ENCODE assay signal across 12 cellular contexts in the genomic region with DNA sequence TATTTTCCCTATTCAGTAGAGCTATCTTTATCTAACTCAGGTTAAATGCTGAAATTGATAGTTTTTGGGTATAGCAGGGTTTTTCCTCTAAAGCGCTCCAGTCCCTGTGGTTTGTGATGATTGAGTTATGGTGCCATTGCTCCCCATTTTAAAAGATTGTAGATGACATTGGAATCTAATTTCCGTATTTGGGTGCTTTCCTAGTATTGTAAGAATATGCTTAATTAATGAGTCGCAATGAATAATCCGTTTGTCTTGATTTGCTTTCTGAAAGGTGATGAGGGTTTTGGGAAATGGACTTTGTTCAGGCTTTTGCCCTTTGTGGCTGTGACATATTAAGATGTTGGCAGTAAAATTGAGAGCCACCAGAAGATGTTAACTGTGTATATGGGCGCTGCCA. TPM values are rescaled to one million over a fixed set of nuclear protein-coding genes. Genes with fewer than 3 reads are reported as not detected.
DNase-seq lines count a peak whose midpoint lies in the region; ATAC-seq, FAIRE-seq and TF ChIP-seq lines count a peak whose summit lies in the region.
"Had no signal": no experiment of that assay in that cellular context is flagged by ENCODE, and none has a peak within 500 bp of the region (broad histone marks: within the 10 kb centered on the region; RNA-seq: fewer than 3 reads in every experiment).

No MANE protein-coding gene starts in this region.

- H3K27me3 Mint-ChIP-seq in Caco-2 (ENCODE audit: insufficient read depth, unreplicated experiment) (no peaks in the 10 kb centered on the region), nephron progenitor cell (ENCODE audit: low read depth, poor library complexity) (no peaks in the 10 kb centered on the region)
- H3K27me3 Mint-ChIP-seq: IgD-negative memory B cell; naive thymus-derived CD8-positive, alpha-beta T cell had no signal

- TF ChIP-seq CTCF in Caco-2 (IDR thresholded peaks at IDR 0.05; ENCODE audit: insufficient read depth in 1 of 2, low read depth in 1 of 2, low read length in 1 of 2, severe bottlenecking in 1 of 2, unreplicated experiment in 1 of 2) (no peak), bronchial epithelial cell (IDR thresholded peaks at IDR 0.05; ENCODE audit: insufficient read depth, low read length, severe bottlenecking) (no peak), nephron progenitor cell (IDR thresholded peaks at IDR 0.05) (no peak), upper lobe of left lung (IDR thresholded peaks at IDR 0.05) (no peak)

- H3K4me1 ChIP-seq in Caco-2 = peaks cover 20% of the 10 kb centered on the region
- H3K4me1 ChIP-seq in upper lobe of left lung = peaks cover 23 to 47% (median 32%) of the 10 kb centered on the region in 4 donors

- H3K27ac Mint-ChIP-seq in Caco-2 (ENCODE audit: unreplicated experiment) (no peak overlapping the region), nephron progenitor cell (peak overlapping the region; percentile 11)

- FAIRE-seq in bronchial epithelial cell (lab: Jason Lieb, UNC) = no peak
- FAIRE-seq: endometrium had no signal

- no TSS peak for BruUV-seq in Caco-2 (replicated peaks; lab: Mats Ljungman, UMichigan)

- POLR2A ChIA-PET in Caco-2 (lab: Charles Lee) = interaction anchor here (0.5 to 0.7 kb wide), 2 partner anchors 42 to 59 kb away, joined by 3 to 4 read pairs; no protein-coding TSS in a partner anchor

- H3K9me3 ChIP-seq in Caco-2 (no peaks in the 10 kb centered on the region), MG63 (no peaks in the 10 kb centered on the region), upper lobe of left lung (no peaks in the 10 kb centered on the region)

- H3K36me3 Mint-ChIP-seq in Caco-2 (ENCODE audit: insufficient read depth, unreplicated experiment) (peaks cover 95% of the 10 kb centered on the region), nephron progenitor cell (ENCODE audit: low read depth) (peaks cover 80% of the 10 kb centered on the region)

- H3K27me3 ChIP-seq in Caco-2 (replicated peaks; ENCODE audit: control insufficient read depth, insufficient read depth, low read length) (no peaks in the 10 kb centered on the region), MG63 (no peaks in the 10 kb centered on the region), bronchial epithelial cell (ENCODE audit: control insufficient read depth, insufficient read depth, low read length) (no peaks in the 10 kb centered on the region), upper lobe of left lung (no peaks in the 10 kb centered on the region)

- no peak for TF ChIP-seq EP300 in upper lobe of left lung (IDR thresholded peaks at IDR 0.05)

- no peak for DNase-seq in Caco-2
- DNase-seq in MG63 = no peak
- peak; percentile 38 for DNase-seq in bronchial epithelial cell (ENCODE audit: low read depth)
- DNase-seq in nephron progenitor cell = no peak
- DNase-seq in upper lobe of left lung = no peak
- DNase-seq: naive thymus-derived CD8-positive, alpha-beta T cell; NCI-H2171 treated with DMSO at 0.1 percent for 48 hours; substantia nigra had no signal

- peak overlapping the region; percentile 5 for H3K4me3 Mint-ChIP-seq in Caco-2 (ENCODE audit: unreplicated experiment)
- H3K4me3 Mint-ChIP-seq in nephron progenitor cell = peak overlapping the region; percentile 16

- H3K27ac ChIP-seq in upper lobe of left lung = peak overlapping the region in 1 of 4 donors; percentile 38

- no peak overlapping the region for H3K4me3 ChIP-seq in Caco-2 (ENCODE audit: low read depth, low read length)
- peak overlapping the region; percentile 93; the same call in 1 of the 2 replicates for H3K4me3 ChIP-seq in MG63
- no peak overlapping the region for H3K4me3 ChIP-seq in bronchial epithelial cell (ENCODE audit: low read depth, low read length)
- H3K4me3 ChIP-seq in upper lobe of left lung = peak overlapping the region in 1 of 4 donors; percentile 0

- H3K36me3 ChIP-seq in Caco-2 (ENCODE audit: control insufficient read depth, insufficient read depth, low read length) (peaks cover 5% of the 10 kb centered on the region), MG63 (peaks cover 82% of the 10 kb centered on the region), bronchial epithelial cell (ENCODE audit: control insufficient read depth, insufficient read depth, low read length) (peaks cover 17% of the 10 kb centered on the region), upper lobe of left lung (peaks cover 26 to 80% (median 48%) of the 10 kb centered on the region in 4 donors)

- intact Hi-C loops in Caco-2 (cut with micrococcal nuclease; ENCODE audit: unreplicated experiment) = loop anchor here (5.0 kb wide), 1 partner anchor 157 kb away; no protein-coding TSS in a partner anchor

- H3K9me3 Mint-ChIP-seq in Caco-2 (ENCODE audit: unreplicated experiment) (no peaks in the 10 kb centered on the region), nephron progenitor cell (peaks cover 8% of the 10 kb centered on the region)
- H3K9me3 Mint-ChIP-seq: IgD-negative memory B cell; naive thymus-derived CD8-positive, alpha-beta T cell had no signal

- H3K4me1 Mint-ChIP-seq in Caco-2 (ENCODE audit: low read depth, unreplicated experiment) (peaks cover 34% of the 10 kb centered on the region), nephron progenitor cell (peaks cover 37% of the 10 kb centered on the region)

- WGBS in upper lobe of left lung, 2 donors = 77% methylated on average over 5 of the region's 5 CpGs

- CTCF ChIA-PET in Caco-2 (lab: Charles Lee) = no interaction called here

- no peak for TF ChIP-seq POLR2A in upper lobe of left lung (IDR thresholded peaks at IDR 0.05)

- ATAC-seq in upper lobe of left lung (ENCODE audit: low FRiP score in 2 of 2) (no peak), GM19467 (IDR thresholded peaks at IDR 0.05; ENCODE audit: unreplicated experiment) (no peak), GM18868 (IDR thresholded peaks at IDR 0.05; ENCODE audit: unreplicated experiment) (no peak)
- ATAC-seq: naive thymus-derived CD8-positive, alpha-beta T cell had no signal

RNA-seq across cellular contexts. Expression of a gene that starts 3.9 kb away (rescaled TPM):
- total RNA-seq in Caco-2 (2022) (2,077 and 2,101 TPM in 2 replicates), bronchial epithelial cell (1,493 and 1,994 TPM in 2 replicates), upper lobe of left lung (1,000 to 10,000 TPM in 2 of 6 donors, 100 to 1,000 TPM in 4; 689 to 1,790 (median 847) TPM)
- total RNA-seq in MG63 (2014; rRNA removed; shearing (Covaris generic); ENCODE audit: low replicate concordance) = 3,110 and 4,078 TPM in 2 replicates

RNA-seq across cellular contexts. Expression of a gene that starts 15.9 kb away (rescaled TPM):
- total RNA-seq in Caco-2 (2022) = not detected in 2 replicates
- total RNA-seq in MG63 (2014; rRNA removed; shearing (Covaris generic); ENCODE audit: low replicate concordance) = 2.1 TPM in 1 of 2 replicates, not detected in the other
- 0.26 and 0.38 TPM in 2 replicates for total RNA-seq in bronchial epithelial cell
- 1 to 10 TPM in 3 of 6 donors, under 1 TPM in 2, not detected in 1; 0.79 to 2.3 (median 1.3) TPM for total RNA-seq in upper lobe of left lung

RNA-seq across cellular contexts. Expression of a gene that starts 20.9 kb away (rescaled TPM):
- total RNA-seq in Caco-2 (2022) = 41.5 and 47.1 TPM in 2 replicates
- 26.0 and 71.0 TPM in 2 replicates for total RNA-seq in MG63 (2014; rRNA removed; shearing (Covaris generic); ENCODE audit: low replicate concordance)
- total RNA-seq in bronchial epithelial cell = 43.1 and 51.9 TPM in 2 replicates
- total RNA-seq in upper lobe of left lung = 10 to 100 TPM; 17.1 to 19.5 (median 18.0) TPM

RNA-seq across cellular contexts. Expression of a gene that starts 59.7 kb away (rescaled TPM):
- total RNA-seq in Caco-2 (2022) (63.7 and 69.2 TPM in 2 replicates), bronchial epithelial cell (21.9 and 29.5 TPM in 2 replicates), upper lobe of left lung (10 to 100 TPM; 40.9 to 87.3 (median 77.3) TPM)
- 75.8 and 78.9 TPM in 2 replicates for total RNA-seq in MG63 (2014; rRNA removed; shearing (Covaris generic); ENCODE audit: low replicate concordance)
